Comparison of ENCODE assay signal across 9 cellular contexts in the genomic region with DNA sequence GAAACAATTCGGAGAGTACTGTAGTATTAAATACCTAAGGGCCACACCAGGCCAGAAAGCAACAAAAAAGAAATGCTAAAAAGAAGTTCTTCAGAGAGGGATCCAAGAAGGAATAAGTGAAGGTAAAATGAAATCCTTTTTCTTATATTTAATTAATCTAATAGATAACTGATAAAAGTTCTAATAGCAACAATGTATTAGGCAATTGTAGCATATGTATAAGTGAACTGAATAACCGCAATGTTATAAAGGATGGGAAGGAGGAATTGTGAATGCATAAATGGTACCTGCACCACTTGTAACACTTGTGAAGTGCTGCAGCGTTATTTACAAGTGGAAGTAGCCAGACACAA. TPM values are rescaled to one million over a fixed set of nuclear protein-coding genes. Genes with fewer than 3 reads are reported as not detected.
DNase-seq lines count a peak whose midpoint lies in the region; ATAC-seq and TF ChIP-seq lines count a peak whose summit lies in the region.
"Had no signal": no experiment of that assay in that cellular context is flagged by ENCODE, and none has a peak within 500 bp of the region (broad histone marks: within the 10 kb centered on the region; RNA-seq: fewer than 3 reads in every experiment).

No MANE protein-coding gene starts in this region.

- H3K27me3 Mint-ChIP-seq in Caco-2 (ENCODE audit: insufficient read depth, unreplicated experiment): no peaks in the 10 kb centered on the region
- H3K27me3 Mint-ChIP-seq in T-helper 17 cell: no peaks in the 10 kb centered on the region
- H3K27me3 Mint-ChIP-seq in immature natural killer cell (ENCODE audit: low read depth in 3 of 3): peaks cover 4 to 9% (median 8%) of the 10 kb centered on the region in 3 donors

- H3K9me3 ChIP-seq in Caco-2: no peaks in the 10 kb centered on the region
- H3K9me3 ChIP-seq in T-helper 17 cell (ENCODE audit: control insufficient read depth, low read length, poor library complexity, severe bottlenecking): no peaks in the 10 kb centered on the region
- H3K9me3 ChIP-seq: left lung had no signal

- intact Hi-C loops in Caco-2 (cut with micrococcal nuclease; ENCODE audit: unreplicated experiment): loop anchor here (1.0 to 2.0 kb wide), 8 partner anchors 22 to 432 kb away; a partner anchor contains a TSS

- no TSS peak for BruUV-seq in Caco-2 (replicated peaks; lab: Mats Ljungman, UMichigan)

- CTCF ChIA-PET in Caco-2 (lab: Charles Lee): interaction anchor here (1.7 kb wide), 1 partner anchor 42 kb away, joined by 5 read pairs; no protein-coding TSS in a partner anchor

- H3K27ac ChIP-seq in 22Rv1 (peak overlapping the region; percentile 69), coronary artery (no peak overlapping the region)
- H3K27ac ChIP-seq: left lung had no signal

- H3K36me3 Mint-ChIP-seq in Caco-2 (ENCODE audit: insufficient read depth, unreplicated experiment) (peaks cover 6% of the 10 kb centered on the region), T-helper 17 cell (ENCODE audit: low read depth) (no peaks in the 10 kb centered on the region), immature natural killer cell (no peaks in the 10 kb centered on the region)

- POLR2A ChIA-PET in Caco-2 (lab: Charles Lee): no interaction called here

- no peaks in the 10 kb centered on the region for H3K36me3 ChIP-seq in Caco-2 (ENCODE audit: control insufficient read depth, insufficient read depth, low read length)
- H3K36me3 ChIP-seq: left lung had no signal

- TF ChIP-seq CTCF in 22Rv1 (IDR thresholded peaks at IDR 0.05): peak; percentile 58
- TF ChIP-seq CTCF in Caco-2 (IDR thresholded peaks at IDR 0.05; ENCODE audit: insufficient read depth in 1 of 2, low read depth in 1 of 2, low read length in 1 of 2, severe bottlenecking in 1 of 2, unreplicated experiment in 1 of 2): no peak
- no peak for TF ChIP-seq CTCF in coronary artery (IDR thresholded peaks at IDR 0.05)

- ATAC-seq in T-helper 17 cell: no peak
- no peak for ATAC-seq in GM19395 (IDR thresholded peaks at IDR 0.05; ENCODE audit: unreplicated experiment)
- ATAC-seq in HG02852 (IDR thresholded peaks at IDR 0.05; ENCODE audit: unreplicated experiment): no peak

- H3K27me3 ChIP-seq in Caco-2 (replicated peaks; ENCODE audit: control insufficient read depth, insufficient read depth, low read length): no peaks in the 10 kb centered on the region
- H3K27me3 ChIP-seq: left lung had no signal

- DNase-seq in Caco-2 (no peak), T-helper 17 cell (no peak), immature natural killer cell (no peak), coronary artery (ENCODE audit: low spot score) (no peak), KG1 (lab: John Stamatoyannopoulos, UW) (no peak)

- peaks cover 8% of the 10 kb centered on the region; the same call in 1 of the 2 replicates for H3K4me1 ChIP-seq in Caco-2

- H3K9me3 Mint-ChIP-seq in Caco-2 (ENCODE audit: unreplicated experiment) (no peaks in the 10 kb centered on the region), immature natural killer cell (no peaks in the 10 kb centered on the region)

- H3K4me1 Mint-ChIP-seq in Caco-2 (ENCODE audit: low read depth, unreplicated experiment) (peaks cover 11% of the 10 kb centered on the region), T-helper 17 cell (peaks cover 34% of the 10 kb centered on the region), immature natural killer cell (peaks cover 27 to 31% of the 10 kb centered on the region in 2 donors)

- H3K4me3 ChIP-seq in Caco-2 (ENCODE audit: low read depth, low read length): no peak overlapping the region
- no peak overlapping the region for H3K4me3 ChIP-seq in coronary artery

- H3K4me3 Mint-ChIP-seq in Caco-2 (ENCODE audit: unreplicated experiment): peak overlapping the region; percentile 70
- H3K4me3 Mint-ChIP-seq in T-helper 17 cell: peak overlapping the region; percentile 97
- H3K4me3 Mint-ChIP-seq in immature natural killer cell: peak overlapping the region in 4 of 5 donors; percentile 88 to 97 (median 92)

- H3K27ac Mint-ChIP-seq in Caco-2 (ENCODE audit: unreplicated experiment) (no peak overlapping the region), T-helper 17 cell (peak overlapping the region; percentile 98), immature natural killer cell (peak overlapping the region in 4 of 6 donors; percentile 70 to 85 (median 78))

RNA-seq across cellular contexts. Expression of a gene that starts 21.8 kb away (rescaled TPM):
- 1,258 and 1,458 TPM in 2 replicates for total RNA-seq in Caco-2 (2022)
- total RNA-seq in T-helper 17 cell: 1,000 to 10,000 TPM; 1,429 to 1,736 TPM
- 1,000 to 10,000 TPM; 4,386 to 7,531 (median 5,397) TPM for polyA plus RNA-seq in immature natural killer cell

RNA-seq across cellular contexts. Expression of a gene that starts 43.7 kb away (rescaled TPM):
- total RNA-seq in Caco-2 (2022) (81.5 and 83.4 TPM in 2 replicates), T-helper 17 cell (10 to 100 TPM; 63.6 to 80.6 TPM)
- 10 to 100 TPM; 19.4 to 29.2 (median 25.5) TPM for polyA plus RNA-seq in immature natural killer cell

RNA-seq across cellular contexts. Expression of a gene that starts 46.4 kb away (rescaled TPM):
- total RNA-seq in Caco-2 (2022): 1.3 and 1.4 TPM in 2 replicates
- 10 to 100 TPM; 60.5 to 93.7 TPM for total RNA-seq in T-helper 17 cell
- 1 to 10 TPM in 1 of 3 donors, under 1 TPM in 1, not detected in 1; 0.66 to 3.0 TPM for polyA plus RNA-seq in immature natural killer cell

Comparison
In these comparisons a context has a peak if more than half of its experiments do, and no peak if none do; other contexts are left out.
1. RNA of a gene that starts 46.4 kb away (total RNA-seq): 60.5 to 93.7 TPM in T-helper 17 cell; 1.3 to 1.4 TPM in Caco-2; every median in the first group is over 10 times any median in the second.
2. Peak in every context shown above with its lines, with median percentiles within 50 percentile points of each other: H3K4me3 Mint-ChIP-seq.